ENCODE assay signal across 24 cellular contexts in genomic region chr5:15936505-15937245, GRCh38.
"Had no signal": no experiment of that assay in that cellular context is flagged by ENCODE, and none has a peak within 500 bp of the region (broad histone marks: within the 10 kb centered on the region; RNA-seq: fewer than 3 reads in every experiment).

No MANE protein-coding gene starts in this region.

- H3K27me3 ChIP-seq: MG63 had no signal

- H3K27me3 Mint-ChIP-seq: activated B cell treated with CpG ODN at 0.5 μM for 24 hours; activated CD4-positive, alpha-beta T cell treated with anti-CD3 and anti-CD28 coated beads, Interleukin-2, amount 10 ng/mL, durations not matched to agents 24 days and 14 days; activated CD8-positive, alpha-beta memory T cell treated with anti-CD3 and anti-CD28 coated beads, Interleukin-2, amount 10 ng/mL, durations not matched to agents 7 days and 5 days; activated naive CD8-positive, alpha-beta T cell treated with anti-CD3 and anti-CD28 coated beads, Interleukin-2, amount 50 U/mL, for 24 hours; activated T-cell treated with anti-CD3 and anti-CD28 coated beads, Interleukin-2, amount 50 U/mL, for 24 hours; brain; central memory CD8-positive, alpha-beta T cell; T-helper 17 cell had no signal

- H3K9me3 ChIP-seq: MG63 had no signal

- ATAC-seq: activated CD8-positive, alpha-beta memory T cell treated with anti-CD3 and anti-CD28 coated beads, Interleukin-2, amount 10 ng/mL, durations not matched to agents 7 days and 5 days; activated naive CD4-positive, alpha-beta T cell treated with anti-CD3 and anti-CD28 coated beads, Interleukin-2, amount 50 U/mL, for 72 hours; activated naive CD8-positive, alpha-beta T cell treated with anti-CD3 and anti-CD28 coated beads, Interleukin-2, amount 50 U/mL, for 24 hours; T-helper 17 cell had no signal

- H3K36me3 Mint-ChIP-seq: activated CD8-positive, alpha-beta memory T cell treated with anti-CD3 and anti-CD28 coated beads, Interleukin-2, amount 10 ng/mL, durations not matched to agents 7 days and 5 days; activated naive CD4-positive, alpha-beta T cell treated with anti-CD3 and anti-CD28 coated beads, Interleukin-2, amount 50 U/mL, for 72 hours had no signal

- H3K27ac Mint-ChIP-seq: activated B cell treated with CpG ODN at 0.5 μM for 24 hours; activated CD4-positive, alpha-beta T cell treated with anti-CD3 and anti-CD28 coated beads, Interleukin-2, amount 10 ng/mL, durations not matched to agents 24 days and 14 days; activated CD8-positive, alpha-beta memory T cell treated with anti-CD3 and anti-CD28 coated beads, Interleukin-2, amount 10 ng/mL, durations not matched to agents 7 days and 5 days; activated naive CD4-positive, alpha-beta T cell treated with anti-CD3 and anti-CD28 coated beads, Interleukin-2, amount 50 U/mL, for 72 hours; activated naive CD8-positive, alpha-beta T cell treated with anti-CD3 and anti-CD28 coated beads, Interleukin-2, amount 50 U/mL, for 24 hours; activated T-cell treated with anti-CD3 and anti-CD28 coated beads, Interleukin-2, amount 50 U/mL, for 24 hours; T-helper 17 cell had no signal

- H3K4me3 Mint-ChIP-seq: activated B cell treated with CpG ODN at 0.5 μM for 24 hours; activated CD4-positive, alpha-beta T cell treated with anti-CD3 and anti-CD28 coated beads, Interleukin-2, amount 10 ng/mL, durations not matched to agents 24 days and 14 days; activated CD8-positive, alpha-beta memory T cell treated with anti-CD3 and anti-CD28 coated beads, Interleukin-2, amount 10 ng/mL, durations not matched to agents 7 days and 5 days; activated naive CD8-positive, alpha-beta T cell treated with anti-CD3 and anti-CD28 coated beads, Interleukin-2, amount 50 U/mL, for 24 hours; activated T-cell treated with anti-CD3 and anti-CD28 coated beads, Interleukin-2, amount 50 U/mL, for 24 hours; brain; central memory CD8-positive, alpha-beta T cell; T-helper 17 cell had no signal

- H3K4me3 ChIP-seq: MG63 had no signal

- H3K4me1 Mint-ChIP-seq: activated B cell treated with CpG ODN at 0.5 μM for 24 hours; activated CD4-positive, alpha-beta T cell treated with anti-CD3 and anti-CD28 coated beads, Interleukin-2, amount 10 ng/mL, durations not matched to agents 24 days and 14 days; activated CD8-positive, alpha-beta memory T cell treated with anti-CD3 and anti-CD28 coated beads, Interleukin-2, amount 10 ng/mL, durations not matched to agents 7 days and 5 days; activated naive CD8-positive, alpha-beta T cell treated with anti-CD3 and anti-CD28 coated beads, Interleukin-2, amount 50 U/mL, for 24 hours; central memory CD8-positive, alpha-beta T cell; T-helper 17 cell had no signal

- H3K9me3 Mint-ChIP-seq: brain had no signal

- DNase-seq: activated B cell treated with CpG ODN at 0.5 μM for 24 hours; activated CD4-positive, alpha-beta T cell treated with anti-CD3 and anti-CD28 coated beads for 1 hour; activated CD4-positive, alpha-beta T cell treated with anti-CD3 and anti-CD28 coated beads, Interleukin-2, amount 10 ng/mL, durations not matched to agents 24 days and 14 days; activated CD4-positive, alpha-beta T cell treated with anti-CD3 and anti-CD28 coated beads, Interleukin-2, amount 50 U/mL, for 48 hours; activated CD8-positive, alpha-beta memory T cell treated with anti-CD3 and anti-CD28 coated beads, Interleukin-2, amount 10 ng/mL, durations not matched to agents 7 days and 5 days; activated effector memory CD4-positive, alpha-beta T cell treated with anti-CD3 and anti-CD28 coated beads, Interleukin-2, amount 50 U/mL, for 16 hours; activated naive CD4-positive, alpha-beta T cell treated with Interleukin-2 at 50 U/mL for 16 hours; activated naive CD8-positive, alpha-beta T cell treated with anti-CD3 and anti-CD28 coated beads, Interleukin-2, amount 50 U/mL, for 24 hours; activated T-cell treated with anti-CD3 and anti-CD28 coated beads, Interleukin-2, amount 50 U/mL, for 24 hours; amniotic stem cell; MG63; MV-4-11; NCI-H1105; NCI-H1436; NCI-H1694 treated with DMSO at 0.1 percent for 48 hours; NCI-H2029 treated with DMSO at 0.1 percent for 48 hours; NCI-H345; NCI-H510A treated with DMSO at 0.1 percent for 48 hours; SIG-M5; T-helper 17 cell; T1000 had no signal
